Comparison of ENCODE assay signal across 8 cellular contexts in genomic region chr15:78422571-78423340, GRCh38. TPM values are rescaled to one million over a fixed set of nuclear protein-coding genes. Genes with fewer than 3 reads are reported as not detected.
DNase-seq lines count a peak whose midpoint lies in the region; ATAC-seq and TF ChIP-seq lines count a peak whose summit lies in the region.

No MANE protein-coding gene starts in this region.

- intact Hi-C loops in sciatic nerve (cut with DNase I): loop anchor here (5.0 kb wide), 1 partner anchor 110 kb away; no protein-coding TSS in a partner anchor

- no peaks in the 10 kb centered on the region for H3K4me1 ChIP-seq in right atrium auricular region

- DNase-seq in GM12864 (ENCODE audit: low read depth) (no peak), NCI-H1436 (lab: John Stamatoyannopoulos, UW) (peak; percentile 56), T-helper 2 cell (peak; percentile 21 to 67 (median 45)), amniotic epithelial cell (ENCODE audit: low read depth) (peak; percentile 48), right atrium auricular region (ENCODE audit: low spot score) (peak; percentile 70), sciatic nerve (ENCODE audit: low spot score) (peak; percentile 77)

- H3K9me3 ChIP-seq in right atrium auricular region: no peaks in the 10 kb centered on the region

- H3K27me3 ChIP-seq in right atrium auricular region: no peaks in the 10 kb centered on the region

- no peak overlapping the region for H3K27ac ChIP-seq in right atrium auricular region

- H3K36me3 ChIP-seq in right atrium auricular region: no peaks in the 10 kb centered on the region

- ATAC-seq in sciatic nerve: peak; percentile 75
- no peak for ATAC-seq in GM21619 (IDR thresholded peaks at IDR 0.05; ENCODE audit: unreplicated experiment)
- ATAC-seq in HG02623 (IDR thresholded peaks at IDR 0.05; ENCODE audit: unreplicated experiment): no peak

- no peak overlapping the region for H3K4me3 ChIP-seq in GM12864 (ENCODE audit: low read depth, low read length)
- no peak overlapping the region for H3K4me3 ChIP-seq in right atrium auricular region

- TF ChIP-seq CTCF in GM12864 (IDR thresholded peaks at IDR 0.05; ENCODE audit: low read depth, low read length, missing control alignments): peak; percentile 94
- peak; percentile 73 to 94 for TF ChIP-seq CTCF in right atrium auricular region (IDR thresholded peaks at IDR 0.05)

RNA-seq across cellular contexts. Expression of gene IREB2, which starts 15.3 kb away (rescaled TPM):
- total RNA-seq in right atrium auricular region (10 to 100 TPM; 14.5 to 16.3 TPM), sciatic nerve (65.0 TPM)
